ENCODE assay signal across 5 cellular contexts in genomic region chr5:128447224-128447623, GRCh38.
DNase-seq lines count a peak whose midpoint lies in the region; ATAC-seq, FAIRE-seq and TF ChIP-seq lines count a peak whose summit lies in the region.
"Not testable (repeated sequence)": the region's sequence is repeated elsewhere in the genome, so short reads cannot be mapped to it uniquely, and the experiment has no call there.

No MANE protein-coding gene starts in this region.

- H3K4me3 ChIP-seq in GM23338, K562: not testable (repeated sequence)

- not testable (repeated sequence) for TF ChIP-seq POLR2A in K562 (conservative IDR thresholded peaks at IDR 0.05)

- not testable (repeated sequence) for TF ChIP-seq CTCF in GM23338 (conservative IDR thresholded peaks at IDR 0.05; ENCODE audit: low read depth in 2 of 2); WTC11 (IDR thresholded peaks at IDR 0.05); K562 (IDR thresholded peaks at IDR 0.05 in 2 of 3, conservative IDR thresholded peaks at IDR 0.05 in 1 of 3; ENCODE audit: insufficient read depth in 2 of 3, low read depth in 1 of 3, low read length in 3 of 3); endothelial cell (IDR thresholded peaks at IDR 0.05; ENCODE audit: unreplicated experiment)

- H3K9ac ChIP-seq in K562 (ENCODE audit: insufficient read depth in 1 of 2, low read depth in 2 of 2, low read length in 2 of 2) = not testable (repeated sequence)

- in situ Hi-C loops in K562 (cut with MboI) = not testable (repeated sequence)

- not testable (repeated sequence) for TF ChIP-seq RAD21 in K562 (CRISPR knock-in tag; conservative IDR thresholded peaks at IDR 0.05 in 1 of 2, IDR thresholded peaks at IDR 0.05 in 1 of 2)

- H3K4me1 Mint-ChIP-seq in GM23338; WTC11; endothelial cell (ENCODE audit: unreplicated experiment): not testable (repeated sequence)

- H3K4me3 Mint-ChIP-seq in GM23338, WTC11: not testable (repeated sequence)
- peak overlapping the region; percentile 63 for H3K4me3 Mint-ChIP-seq in endothelial cell (ENCODE audit: unreplicated experiment)

- H3K36me3 Mint-ChIP-seq in GM23338 (ENCODE audit: low read depth) (peaks cover 29% of the 10 kb centered on the region), WTC11 (peaks cover 45% of the 10 kb centered on the region), endothelial cell (ENCODE audit: low read depth, unreplicated experiment) (peaks cover 22% of the 10 kb centered on the region)

- intact Hi-C loops in K562 (cut with micrococcal nuclease) = not testable (repeated sequence)

- not testable (repeated sequence) for H3K4me2 ChIP-seq in GM23338; K562 (ENCODE audit: insufficient read depth, low read length)

- ATAC-seq in GM23338, WTC11, K562: not testable (repeated sequence)

- DNase-seq in DMS53 (lab: John Stamatoyannopoulos, UW) = peak; percentile 22
- DNase-seq in GM23338 (ENCODE audit: low spot score) = peak; percentile 17
- DNase-seq in WTC11 (ENCODE audit: low spot score) = peak; percentile 16
- DNase-seq in K562 (ENCODE audit: extremely low read depth in 1 of 4, low spot score in 3 of 4); endothelial cell (ENCODE audit: low spot score): not testable (repeated sequence)

- not testable (repeated sequence) for FAIRE-seq in K562 (lab: Jason Lieb, UNC)

- H3K79me2 ChIP-seq in GM23338 (replicated peaks; ENCODE audit: insufficient read depth); K562 (ENCODE audit: control insufficient read depth, insufficient read depth, low read length): not testable (repeated sequence)

- CTCF ChIA-PET in WTC11 (lab: Charles Lee); K562 (lab: Yijun Ruan, JAX; ENCODE audit: low intra/inter-chr PET ratio): not testable (repeated sequence)

- not testable (repeated sequence) for H3K27ac Mint-ChIP-seq in GM23338; WTC11; endothelial cell (ENCODE audit: unreplicated experiment)

- POLR2A ChIA-PET in WTC11 (lab: Charles Lee); K562 (lab: Yijun Ruan, JAX): not testable (repeated sequence)

- not testable (repeated sequence) for H3K9me2 ChIP-seq in GM23338 (ENCODE audit: insufficient read depth)

- H3K27ac ChIP-seq in GM23338 (ENCODE audit: low read depth); K562 (ENCODE audit: extremely low read depth, low read depth, low read length): not testable (repeated sequence)

- H3K36me3 ChIP-seq in GM23338 (ENCODE audit: insufficient read depth); K562 (ENCODE audit: control insufficient read depth, insufficient read depth, low read length): not testable (repeated sequence)

- H3K9me3 Mint-ChIP-seq in GM23338 = peaks cover 17% of the 10 kb centered on the region
- H3K9me3 Mint-ChIP-seq in WTC11 = peaks cover 39% of the 10 kb centered on the region
- H3K9me3 Mint-ChIP-seq in endothelial cell (ENCODE audit: unreplicated experiment) = not testable (repeated sequence)

- not testable (repeated sequence) for H3K4me1 ChIP-seq in GM23338 (ENCODE audit: insufficient read depth); K562 (replicated peaks in 1 of 2; ENCODE audit: control insufficient read depth in 2 of 2, insufficient read depth in 2 of 2, low read length in 2 of 2)

- BruUV-seq in K562 (replicated peaks; lab: Mats Ljungman, UMichigan) = not testable (repeated sequence)

- H3K27me3 ChIP-seq in GM23338 (ENCODE audit: insufficient read depth); K562 (ENCODE audit: control insufficient read depth in 2 of 2, insufficient read depth in 2 of 2, low read length in 2 of 2): not testable (repeated sequence)

- H4K20me1 ChIP-seq in GM23338 (replicated peaks; ENCODE audit: insufficient read depth); K562 (replicated peaks; ENCODE audit: control insufficient read depth, insufficient read depth, low read length): not testable (repeated sequence)

- not testable (repeated sequence) for H3K9me1 ChIP-seq in K562 (ENCODE audit: control insufficient read depth, insufficient read depth, low read length)

- H3K9me3 ChIP-seq in K562 (replicated peaks; ENCODE audit: control insufficient read depth, insufficient read depth, low read depth, low read length) = not testable (repeated sequence)

- not testable (repeated sequence) for H2AFZ ChIP-seq in GM23338; K562 (ENCODE audit: low read depth, low read length)

- WGBS in K562 (ENCODE audit: insufficient coverage, low coverage, missing lambda C conversion rate) = 2% methylated on average over 10 of the region's 10 CpGs

- H3K27me3 Mint-ChIP-seq in GM23338 (ENCODE audit: insufficient read depth, low read depth, poor library complexity); WTC11 (ENCODE audit: low read depth); endothelial cell (ENCODE audit: unreplicated experiment): not testable (repeated sequence)

- not testable (repeated sequence) for TF ChIP-seq EP300 in K562 (IDR thresholded peaks at IDR 0.05; ENCODE audit: low read length)

- not testable (repeated sequence) for H3F3A ChIP-seq in GM23338 (replicated peaks; ENCODE audit: low read depth)

TF ChIP-seq in K562, 482 proteins besides CTCF, POLR2A, EP300 and RAD21:
- peak; percentile 68; the same call in 1 of the 2 replicates for TF ChIP-seq CBX5 (IDR thresholded peaks at IDR 0.05; ENCODE audit: borderline replicate concordance, low read depth)
- peak in 1 of 2 experiments; percentile 38; a peak in 1 of 3 replicates for TF ChIP-seq CBX3 (IDR thresholded peaks at IDR 0.05; ENCODE audit: borderline replicate concordance in 1 of 2, low read length in 2 of 2)
- 0 out of 2 replicates have a peak, but pooled peaks have one; percentile 42 for TF ChIP-seq ZNF707 (CRISPR knock-in tag; conservative IDR thresholded peaks at IDR 0.05)
